8 cellular contexts compared by ENCODE assay signal in genomic region chr9:35161713-35162604, GRCh38. TPM values are rescaled to one million over a fixed set of nuclear protein-coding genes. Genes with fewer than 3 reads are reported as not detected.
DNase-seq lines count a peak whose midpoint lies in the region; ATAC-seq and TF ChIP-seq lines count a peak whose summit lies in the region.

UNC13B (plus strand) TSS chr9:35162009; CDS start chr9:35162284, 275 bp downstream.

- peak within 1 kb of the TSS; percentile 65 to 93 (median 79) for H3K4me3 ChIP-seq in heart left ventricle
- peak within 1 kb of the TSS; percentile 81 for H3K4me3 ChIP-seq in parathyroid adenoma (ENCODE audit: low read depth, low read length)
- peak within 1 kb of the TSS; percentile 51 to 74 (median 72) for H3K4me3 ChIP-seq in thyroid gland (replicated peaks in 1 of 3)

- peak within 1 kb of the TSS; percentile 90 for H3K4me2 ChIP-seq in parathyroid adenoma (ENCODE audit: low read length)

- TF ChIP-seq CTCF in heart left ventricle (IDR thresholded peaks at IDR 0.05) (peak in 5 of 12 donors; percentile 22 to 51 (median 33)), parathyroid adenoma (IDR thresholded peaks at IDR 0.05) (peak; percentile 12), thyroid gland (IDR thresholded peaks at IDR 0.05) (peak in 2 of 6 experiments; percentile 8 to 19)

- intact Hi-C loops in heart left ventricle (cut with DNase I): loop anchor here in 6 of 10 donors (2.0 to 10.0 kb wide), 6 partner anchors 45 to 97 kb away; partner anchors contain the start of gene ATOSB (in 5 of the 6)
- intact Hi-C loops in thyroid gland (cut with DNase I): no loop called here

- ATAC-seq in heart left ventricle: peak; percentile 98 to 99 (median 99)

- H3K4me1 ChIP-seq in heart left ventricle: peaks cover 0 to 34% (median 21%) of the 10 kb centered on the region in 12 donors
- no peaks in the 10 kb centered on the region for H3K4me1 ChIP-seq in parathyroid adenoma
- peaks cover 10% of the 10 kb centered on the region in 2 donors for H3K4me1 ChIP-seq in thyroid gland

- H2AFZ ChIP-seq in parathyroid adenoma: peak within 1 kb of the TSS; percentile 95

- peak within 1 kb of the TSS; percentile 88 to 99 (median 94) for H3K27ac ChIP-seq in heart left ventricle
- peak within 1 kb of the TSS; percentile 83 for H3K27ac ChIP-seq in parathyroid adenoma
- H3K27ac ChIP-seq in thyroid gland: peak within 1 kb of the TSS; percentile 68 to 89 (median 81)

- WGBS in heart left ventricle, 4 donors: 0 to 1% (median 1%) methylated on average over 45 to 70 of the region's 70 CpGs
- WGBS in thyroid gland, 2 donors: 0% methylated on average over 21 to 36 of the region's 70 CpGs

- H3K9me3 ChIP-seq in heart left ventricle (no peaks in the 10 kb centered on the region), parathyroid adenoma (ENCODE audit: control insufficient read depth, low read length) (no peaks in the 10 kb centered on the region), thyroid gland (no peaks in the 10 kb centered on the region)

- no peaks in the 10 kb centered on the region for H3K36me3 ChIP-seq in heart left ventricle
- no peaks in the 10 kb centered on the region for H3K36me3 ChIP-seq in parathyroid adenoma (ENCODE audit: control insufficient read depth, insufficient read depth, low read length)
- H3K36me3 ChIP-seq in thyroid gland: no peaks in the 10 kb centered on the region

- peaks cover 2% of the 10 kb centered on the region for H3K79me2 ChIP-seq in parathyroid adenoma

- TF ChIP-seq POLR2A in heart left ventricle (IDR thresholded peaks at IDR 0.05) (peak in 1 of 2 donors; percentile 78), thyroid gland (IDR thresholded peaks at IDR 0.05) (peak; percentile 65 to 94)

- H3K27me3 ChIP-seq in heart left ventricle: no peaks in the 10 kb centered on the region
- no peaks in the 10 kb centered on the region for H3K27me3 ChIP-seq in parathyroid adenoma (ENCODE audit: control insufficient read depth, insufficient read depth, low read length)
- H3K27me3 ChIP-seq in thyroid gland: no peaks in the 10 kb centered on the region

- no peak within 1 kb of the TSS for H3K9ac ChIP-seq in parathyroid adenoma

- DNase-seq in DMS79 (lab: John Stamatoyannopoulos, UW) (peak; percentile 59), HCEC 1CT (peak; percentile 91), NCI-H1105 (lab: John Stamatoyannopoulos, UW) (peak; percentile 87), T follicular helper cell (ENCODE audit: low read depth) (peak; percentile 68), amniotic epithelial cell (ENCODE audit: low read depth) (peak; percentile 88), heart left ventricle (peak; percentile 95 to 97 (median 96)), thyroid gland (peak; percentile 94 to 96)

RNA-seq across cellular contexts. Expression of gene UNC13B, which starts in this region (rescaled TPM):
- total RNA-seq in heart left ventricle: 10 to 100 TPM; 18.0 to 30.2 (median 21.2) TPM
- polyA plus RNA-seq in heart left ventricle: 10 to 100 TPM in 1 of 2 donors, 1 to 10 TPM in 1; 8.1 to 23.7 TPM
- total RNA-seq in thyroid gland: 10 to 100 TPM; 19.1 to 46.9 (median 35.1) TPM

Comparison
In these comparisons a context has a peak if more than half of its experiments do, and no peak if none do; other contexts are left out.
1. Peak in every context shown above with its lines: DNase-seq, ATAC-seq, H3K4me3 ChIP-seq and H3K27ac ChIP-seq.